ENCODE assay signal across 15 cellular contexts in genomic region chr15:73345658-73346057, GRCh38. TPM values are rescaled to one million over a fixed set of nuclear protein-coding genes. Genes with fewer than 3 reads are reported as not detected.
"Had no signal": no experiment of that assay in that cellular context is flagged by ENCODE, and none has a peak within 500 bp of the region (broad histone marks: within the 10 kb centered on the region; RNA-seq: fewer than 3 reads in every experiment).

No MANE protein-coding gene starts in this region.

- H3K27ac ChIP-seq: esophagus squamous epithelium, lower lobe of right lung, right lobe of liver, spleen, upper lobe of left lung had no signal

- H3K4me3 ChIP-seq: esophagus squamous epithelium, lower lobe of right lung, right lobe of liver, spleen, upper lobe of left lung had no signal

- ATAC-seq: lower lobe of right lung; right lobe of liver; stimulated activated naive CD8-positive, alpha-beta T cell treated with anti-CD3 and anti-CD28 coated beads, Interleukin-15, amount 100 ng/mL, for 72 hours had no signal

- H3K27me3 ChIP-seq: right lobe of liver, upper lobe of left lung had no signal

- DNase-seq: activated CD4-positive, alpha-beta T cell treated with anti-CD3 and anti-CD28 coated beads, Interleukin-2, amount 50 U/mL, for 4 hours; activated CD4-positive, CD25-positive, alpha-beta regulatory T cell treated with anti-CD3 and anti-CD28 coated beads, Interleukin-2, amount 50 U/mL, for 72 hours; activated naive CD4-positive, alpha-beta T cell; activated naive CD8-positive, alpha-beta T cell treated with anti-CD3 and anti-CD28 coated beads, Interleukin-2, amount 10 ng/mL, durations not matched to agents 7 days and 5 days; activated T-cell treated with anti-CD3 and anti-CD28 coated beads for 4 hours; cortex of kidney; effector CD4-positive, alpha-beta T cell; esophagus squamous epithelium; lower lobe of right lung; occipital lobe; right lobe of liver; spleen; stimulated activated naive CD8-positive, alpha-beta T cell treated with anti-CD3 and anti-CD28 coated beads, Interleukin-15, amount 100 ng/mL, for 72 hours; upper lobe of left lung had no signal

- H3K36me3 ChIP-seq: esophagus squamous epithelium, lower lobe of right lung, right lobe of liver, spleen, upper lobe of left lung had no signal

- H3K9me3 ChIP-seq: esophagus squamous epithelium, lower lobe of right lung, right lobe of liver had no signal

- H3K4me1 ChIP-seq: esophagus squamous epithelium, lower lobe of right lung, right lobe of liver, spleen, upper lobe of left lung had no signal

RNA-seq across cellular contexts. Expression of gene HCN4, which starts 23.1 kb away (rescaled TPM):
- total RNA-seq: activated naive CD8-positive, alpha-beta T cell treated with anti-CD3 and anti-CD28 coated beads, Interleukin-2, amount 10 ng/mL, durations not matched to agents 7 days and 5 days; esophagus squamous epithelium; fibroblast of villous mesenchyme; spleen had no signal
- polyA plus RNA-seq: spleen had no signal
